Comparison of ENCODE assay signal across 9 cellular contexts in genomic region chr9:89137548-89138462, GRCh38. TPM values are rescaled to one million over a fixed set of nuclear protein-coding genes. Genes with fewer than 3 reads are reported as not detected.
A peak's percentile ranks its signal among the peaks of the same experiment; 100 is the strongest.
DNase-seq lines count a peak whose midpoint lies in the region; TF ChIP-seq lines count a peak whose summit lies in the region.
"Had no signal": no experiment of that assay in that cellular context is flagged by ENCODE, and none has a peak within 500 bp of the region (broad histone marks: within the 10 kb centered on the region; RNA-seq: fewer than 3 reads in every experiment).

No MANE protein-coding gene starts in this region.

- H3K9me3 ChIP-seq in WERI-Rb-1 (ENCODE audit: severe bottlenecking): no peaks in the 10 kb centered on the region

- H3K27me3 ChIP-seq in WERI-Rb-1 (ENCODE audit: insufficient read depth, low read depth, severe bottlenecking): no peaks in the 10 kb centered on the region

- no peak for TF ChIP-seq CTCF in WERI-Rb-1 (IDR thresholded peaks at IDR 0.05; ENCODE audit: low read depth, low read length)

- no peak overlapping the region for H3K4me3 ChIP-seq in WERI-Rb-1 (ENCODE audit: low read depth, low read length)

- H3K36me3 ChIP-seq in WERI-Rb-1: no peaks in the 10 kb centered on the region

- no peak overlapping the region for H3K27ac ChIP-seq in WERI-Rb-1

- peak; percentile 87 for DNase-seq in AG20443 (ENCODE audit: low spot score)
- DNase-seq in NCI-H460 (ENCODE audit: extremely low read depth, low read depth): peak; percentile 27
- DNase-seq in fibroblast of gingiva (ENCODE audit: low read depth): peak; percentile 95
- peak; percentile 25 for DNase-seq in pons (ENCODE audit: low spot score)
- DNase-seq in WERI-Rb-1: no peak
- DNase-seq in NCI-H1930 (lab: John Stamatoyannopoulos, UW): no peak
- DNase-seq in activated CD4-positive, alpha-beta T cell treated with anti-CD3 and anti-CD28 coated beads, Interleukin-2, amount 50 U/mL, for 4 hours: no peak
- no peak for DNase-seq in NOMO-1 treated with DMSO at 0.1 percent for 48 hours (lab: John Stamatoyannopoulos, UW; ENCODE audit: unreplicated experiment)
- DNase-seq: KG1 had no signal

RNA-seq across cellular contexts. Expression of gene SHC3, which starts 40.8 kb away (rescaled TPM):
- 2.0 and 2.4 TPM in 2 replicates for total RNA-seq in NCI-H460 (2014; rRNA removed; shearing (Covaris generic))
- polyA plus RNA-seq in NCI-H460 (2014; cell fraction: nucleus; rRNA removed): 1.1 and 2.3 TPM in 2 replicates

Comparison
In these comparisons a context has a peak if more than half of its experiments do, and no peak if none do; other contexts are left out.
1. DNase-seq: peak in AG20443 (single experiment), NCI-H460 (single experiment), fibroblast of gingiva (single experiment) and pons (single experiment); none in WERI-Rb-1 (single experiment), NCI-H1930 (0 of 2), activated CD4-positive, alpha-beta T cell treated with anti-CD3 and anti-CD28 coated beads, Interleukin-2, amount 50 U/mL, for 4 hours (0 of 2) and NOMO-1 treated with DMSO at 0.1 percent for 48 hours (single experiment).